In genomic region chr19:56840452-56841193, GRCh38 we compare ENCODE assay signal across 10 cellular contexts. TPM values are rescaled to one million over a fixed set of nuclear protein-coding genes. Genes with fewer than 3 reads are reported as not detected.
DNase-seq lines count a peak whose midpoint lies in the region; ATAC-seq and TF ChIP-seq lines count a peak whose summit lies in the region.
"Had no signal": no experiment of that assay in that cellular context is flagged by ENCODE, and none has a peak within 500 bp of the region (broad histone marks: within the 10 kb centered on the region; RNA-seq: fewer than 3 reads in every experiment).

Gene PEG3 (minus strand): TSS chr19:56840726. CDS start chr19:56824655, 16,071 bp downstream.
Gene ZIM2 (minus strand): TSS chr19:56840726. CDS start chr19:56824277, 16,449 bp downstream.

- H3K27me3 ChIP-seq in HUES48 (ENCODE audit: control insufficient read depth, insufficient read depth, low read length) (no peaks in the 10 kb centered on the region), skeletal muscle tissue (ENCODE audit: control insufficient read depth in 3 of 3, insufficient read depth in 3 of 3, low read length in 3 of 3) (no peaks in the 10 kb centered on the region), neural progenitor cell (no peaks in the 10 kb centered on the region)

- H3K4me2 ChIP-seq in neural progenitor cell = no peak within 1 kb of the TSS

- peaks cover 2% of the 10 kb centered on the region for H3K36me3 Mint-ChIP-seq in neural progenitor cell

- no peaks in the 10 kb centered on the region for H3K36me3 ChIP-seq in HUES48 (ENCODE audit: control insufficient read depth, insufficient read depth, low read length)
- no peaks in the 10 kb centered on the region for H3K36me3 ChIP-seq in skeletal muscle tissue (ENCODE audit: control insufficient read depth in 3 of 3, insufficient read depth in 3 of 3, low read length in 3 of 3)
- no peaks in the 10 kb centered on the region for H3K36me3 ChIP-seq in neural progenitor cell

- H3K79me2 ChIP-seq in neural progenitor cell (ENCODE audit: low read depth) = no peaks in the 10 kb centered on the region

- no peak within 1 kb of the TSS for H3K27ac Mint-ChIP-seq in neural progenitor cell

- H3K9me3 Mint-ChIP-seq in neural progenitor cell = peaks cover 50% of the 10 kb centered on the region

- H3K4me1 ChIP-seq in HUES48 (ENCODE audit: control insufficient read depth, insufficient read depth, low read length) (no peaks in the 10 kb centered on the region), skeletal muscle tissue (ENCODE audit: control insufficient read depth in 3 of 3, insufficient read depth in 3 of 3, low read length in 3 of 3) (peaks cover 0 to 7% (median 4%) of the 10 kb centered on the region in 3 donors), neural progenitor cell (no peaks in the 10 kb centered on the region)

- H3K27me3 Mint-ChIP-seq in neural progenitor cell (ENCODE audit: insufficient read depth, low read depth) = peaks cover 3% of the 10 kb centered on the region

- H3K4me3 ChIP-seq in HUES48 (ENCODE audit: low read depth, low read length) (peak within 1 kb of the TSS; percentile 30), astrocyte of the spinal cord (ENCODE audit: low read depth, low read length) (peak within 1 kb of the TSS; percentile 12), skeletal muscle tissue (ENCODE audit: low read length in 3 of 3) (peak within 1 kb of the TSS; percentile 52 to 66 (median 54)), neural progenitor cell (no peak within 1 kb of the TSS)

- H4K20me1 ChIP-seq in neural progenitor cell (ENCODE audit: low read depth) = no peaks in the 10 kb centered on the region

- H2AFZ ChIP-seq in neural progenitor cell (replicated peaks) = no peak within 1 kb of the TSS

- no peak for ATAC-seq in GM18517 (IDR thresholded peaks at IDR 0.05; ENCODE audit: unreplicated experiment)

- in situ Hi-C loops in astrocyte of the spinal cord (cut with HindIII; ENCODE audit: low sequenced_read_pairs) = no loop called here

- no peak within 1 kb of the TSS for H3K4me3 Mint-ChIP-seq in neural progenitor cell

- no peak within 1 kb of the TSS for H3K27ac ChIP-seq in HUES48 (ENCODE audit: low read depth, low read length)
- peak within 1 kb of the TSS; percentile 47 for H3K27ac ChIP-seq in skeletal muscle tissue (ENCODE audit: low read depth, low read length)
- H3K27ac ChIP-seq in neural progenitor cell = no peak within 1 kb of the TSS

- H3K9me3 ChIP-seq in HUES48 (ENCODE audit: control insufficient read depth, insufficient read depth, low read length) (peaks cover 93% of the 10 kb centered on the region), skeletal muscle tissue (ENCODE audit: control insufficient read depth in 3 of 3, low read length in 3 of 3) (peaks cover 0 to 15% (median 5%) of the 10 kb centered on the region in 3 donors), neural progenitor cell (ENCODE audit: low read depth) (peaks cover 25% of the 10 kb centered on the region)

- H3K4me1 Mint-ChIP-seq in neural progenitor cell = no peaks in the 10 kb centered on the region

- DNase-seq in astrocyte of the spinal cord (ENCODE audit: low read depth, low spot score) (no peak), left kidney (ENCODE audit: low read depth, low spot score) (peak; percentile 96), kidney glomerular epithelial cell (lab: John Stamatoyannopoulos, UW) (no peak), neural progenitor cell (ENCODE audit: low spot score) (no peak), RPMI8226 (no peak)
- DNase-seq: activated T-cell treated with anti-CD3 and anti-CD28 coated beads, Interleukin-2, amount 50 U/mL, for 1 hour; stimulated activated CD4-positive, alpha-beta T cell treated with anti-CD3 and anti-CD28 coated beads, Interleukin-4, amount 100 ng/mL, for 1 hour had no signal

- no peak within 1 kb of the TSS for H3K9ac ChIP-seq in HUES48 (ENCODE audit: low read depth, low read length)
- H3K9ac ChIP-seq in skeletal muscle tissue (ENCODE audit: low read depth in 1 of 3, low read length in 3 of 3) = peak within 1 kb of the TSS in 1 of 3 donors; percentile 33
- no peak within 1 kb of the TSS for H3K9ac ChIP-seq in neural progenitor cell

- TF ChIP-seq CTCF in astrocyte of the spinal cord (IDR thresholded peaks at IDR 0.05; ENCODE audit: low read depth, low read length) (no peak), neural progenitor cell (IDR thresholded peaks at IDR 0.05) (no peak)

- H3F3A ChIP-seq in neural progenitor cell (ENCODE audit: low read depth) = no peaks in the 10 kb centered on the region

RNA-seq across cellular contexts. Expression of gene PEG3, which starts in this region (rescaled TPM):
- total RNA-seq in skeletal muscle tissue (126 TPM), neural progenitor cell (ENCODE audit: low replicate concordance) (not detected in 2 replicates)

RNA-seq across cellular contexts. Expression of gene ZIM2, which starts in this region (rescaled TPM):
- total RNA-seq in skeletal muscle tissue (12.0 TPM), neural progenitor cell (ENCODE audit: low replicate concordance) (not detected in 2 replicates)

Comparison
In these comparisons a context has a peak if more than half of its experiments do, and no peak if none do; other contexts are left out.
1. RNA of gene PEG3 (total RNA-seq): 126 TPM in skeletal muscle tissue (single experiment); not detected in neural progenitor cell; every median in the first group is over 100 times any median in the second.
2. RNA of gene ZIM2 (total RNA-seq): 12.0 TPM in skeletal muscle tissue (single experiment); not detected in neural progenitor cell; every median in the first group is over 10 times any median in the second.